ENCODE assay signal across 1 cellular context in the genomic region with DNA sequence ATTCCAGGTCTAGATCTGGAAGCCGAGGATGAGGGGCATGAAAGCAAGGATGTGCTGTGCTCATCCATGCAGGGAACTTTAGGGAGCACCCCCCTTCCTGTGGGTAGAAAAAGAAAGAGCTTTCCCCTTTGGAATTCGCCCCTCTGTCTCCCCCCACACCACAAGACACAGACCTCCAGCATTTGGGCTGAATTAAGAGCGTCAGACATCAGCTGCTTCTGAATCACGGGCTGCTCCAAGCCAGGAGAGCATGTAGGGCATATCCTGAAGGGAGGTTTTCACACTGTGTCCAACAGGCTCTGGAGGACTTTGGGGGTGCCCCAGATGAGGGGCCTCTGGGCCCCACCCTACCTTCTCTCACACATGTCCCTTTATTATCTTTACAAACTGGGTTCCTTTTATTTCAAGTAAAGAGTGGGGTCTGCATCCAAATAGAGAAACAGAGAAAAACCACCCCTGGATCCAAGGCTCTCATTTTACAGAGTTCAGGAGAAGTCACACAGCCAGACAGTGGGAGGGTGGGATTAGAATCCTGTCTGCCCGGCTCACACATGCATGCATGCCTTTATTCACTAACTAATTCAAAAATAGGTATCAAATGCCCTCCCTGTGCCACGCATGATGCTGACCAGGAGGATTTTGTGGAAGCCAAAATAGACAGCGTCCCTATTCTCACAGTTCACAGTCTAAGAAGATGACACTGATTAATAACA.
TF ChIP-seq lines count a peak whose summit lies in the region.

No MANE protein-coding gene starts in this region.

TF ChIP-seq in H1, 55 proteins besides CTCF, POLR2A, EP300 and RAD21:
- TF ChIP-seq YY1 (IDR thresholded peaks at IDR 0.05; ENCODE audit: low read depth, low read length): no peak
- no peak for TF ChIP-seq KDM5A (IDR thresholded peaks at IDR 0.05; ENCODE audit: low read length)
- no peak for TF ChIP-seq POU5F1 (IDR thresholded peaks at IDR 0.05; ENCODE audit: low read depth, low read length)
- TF ChIP-seq, protein P1, sequence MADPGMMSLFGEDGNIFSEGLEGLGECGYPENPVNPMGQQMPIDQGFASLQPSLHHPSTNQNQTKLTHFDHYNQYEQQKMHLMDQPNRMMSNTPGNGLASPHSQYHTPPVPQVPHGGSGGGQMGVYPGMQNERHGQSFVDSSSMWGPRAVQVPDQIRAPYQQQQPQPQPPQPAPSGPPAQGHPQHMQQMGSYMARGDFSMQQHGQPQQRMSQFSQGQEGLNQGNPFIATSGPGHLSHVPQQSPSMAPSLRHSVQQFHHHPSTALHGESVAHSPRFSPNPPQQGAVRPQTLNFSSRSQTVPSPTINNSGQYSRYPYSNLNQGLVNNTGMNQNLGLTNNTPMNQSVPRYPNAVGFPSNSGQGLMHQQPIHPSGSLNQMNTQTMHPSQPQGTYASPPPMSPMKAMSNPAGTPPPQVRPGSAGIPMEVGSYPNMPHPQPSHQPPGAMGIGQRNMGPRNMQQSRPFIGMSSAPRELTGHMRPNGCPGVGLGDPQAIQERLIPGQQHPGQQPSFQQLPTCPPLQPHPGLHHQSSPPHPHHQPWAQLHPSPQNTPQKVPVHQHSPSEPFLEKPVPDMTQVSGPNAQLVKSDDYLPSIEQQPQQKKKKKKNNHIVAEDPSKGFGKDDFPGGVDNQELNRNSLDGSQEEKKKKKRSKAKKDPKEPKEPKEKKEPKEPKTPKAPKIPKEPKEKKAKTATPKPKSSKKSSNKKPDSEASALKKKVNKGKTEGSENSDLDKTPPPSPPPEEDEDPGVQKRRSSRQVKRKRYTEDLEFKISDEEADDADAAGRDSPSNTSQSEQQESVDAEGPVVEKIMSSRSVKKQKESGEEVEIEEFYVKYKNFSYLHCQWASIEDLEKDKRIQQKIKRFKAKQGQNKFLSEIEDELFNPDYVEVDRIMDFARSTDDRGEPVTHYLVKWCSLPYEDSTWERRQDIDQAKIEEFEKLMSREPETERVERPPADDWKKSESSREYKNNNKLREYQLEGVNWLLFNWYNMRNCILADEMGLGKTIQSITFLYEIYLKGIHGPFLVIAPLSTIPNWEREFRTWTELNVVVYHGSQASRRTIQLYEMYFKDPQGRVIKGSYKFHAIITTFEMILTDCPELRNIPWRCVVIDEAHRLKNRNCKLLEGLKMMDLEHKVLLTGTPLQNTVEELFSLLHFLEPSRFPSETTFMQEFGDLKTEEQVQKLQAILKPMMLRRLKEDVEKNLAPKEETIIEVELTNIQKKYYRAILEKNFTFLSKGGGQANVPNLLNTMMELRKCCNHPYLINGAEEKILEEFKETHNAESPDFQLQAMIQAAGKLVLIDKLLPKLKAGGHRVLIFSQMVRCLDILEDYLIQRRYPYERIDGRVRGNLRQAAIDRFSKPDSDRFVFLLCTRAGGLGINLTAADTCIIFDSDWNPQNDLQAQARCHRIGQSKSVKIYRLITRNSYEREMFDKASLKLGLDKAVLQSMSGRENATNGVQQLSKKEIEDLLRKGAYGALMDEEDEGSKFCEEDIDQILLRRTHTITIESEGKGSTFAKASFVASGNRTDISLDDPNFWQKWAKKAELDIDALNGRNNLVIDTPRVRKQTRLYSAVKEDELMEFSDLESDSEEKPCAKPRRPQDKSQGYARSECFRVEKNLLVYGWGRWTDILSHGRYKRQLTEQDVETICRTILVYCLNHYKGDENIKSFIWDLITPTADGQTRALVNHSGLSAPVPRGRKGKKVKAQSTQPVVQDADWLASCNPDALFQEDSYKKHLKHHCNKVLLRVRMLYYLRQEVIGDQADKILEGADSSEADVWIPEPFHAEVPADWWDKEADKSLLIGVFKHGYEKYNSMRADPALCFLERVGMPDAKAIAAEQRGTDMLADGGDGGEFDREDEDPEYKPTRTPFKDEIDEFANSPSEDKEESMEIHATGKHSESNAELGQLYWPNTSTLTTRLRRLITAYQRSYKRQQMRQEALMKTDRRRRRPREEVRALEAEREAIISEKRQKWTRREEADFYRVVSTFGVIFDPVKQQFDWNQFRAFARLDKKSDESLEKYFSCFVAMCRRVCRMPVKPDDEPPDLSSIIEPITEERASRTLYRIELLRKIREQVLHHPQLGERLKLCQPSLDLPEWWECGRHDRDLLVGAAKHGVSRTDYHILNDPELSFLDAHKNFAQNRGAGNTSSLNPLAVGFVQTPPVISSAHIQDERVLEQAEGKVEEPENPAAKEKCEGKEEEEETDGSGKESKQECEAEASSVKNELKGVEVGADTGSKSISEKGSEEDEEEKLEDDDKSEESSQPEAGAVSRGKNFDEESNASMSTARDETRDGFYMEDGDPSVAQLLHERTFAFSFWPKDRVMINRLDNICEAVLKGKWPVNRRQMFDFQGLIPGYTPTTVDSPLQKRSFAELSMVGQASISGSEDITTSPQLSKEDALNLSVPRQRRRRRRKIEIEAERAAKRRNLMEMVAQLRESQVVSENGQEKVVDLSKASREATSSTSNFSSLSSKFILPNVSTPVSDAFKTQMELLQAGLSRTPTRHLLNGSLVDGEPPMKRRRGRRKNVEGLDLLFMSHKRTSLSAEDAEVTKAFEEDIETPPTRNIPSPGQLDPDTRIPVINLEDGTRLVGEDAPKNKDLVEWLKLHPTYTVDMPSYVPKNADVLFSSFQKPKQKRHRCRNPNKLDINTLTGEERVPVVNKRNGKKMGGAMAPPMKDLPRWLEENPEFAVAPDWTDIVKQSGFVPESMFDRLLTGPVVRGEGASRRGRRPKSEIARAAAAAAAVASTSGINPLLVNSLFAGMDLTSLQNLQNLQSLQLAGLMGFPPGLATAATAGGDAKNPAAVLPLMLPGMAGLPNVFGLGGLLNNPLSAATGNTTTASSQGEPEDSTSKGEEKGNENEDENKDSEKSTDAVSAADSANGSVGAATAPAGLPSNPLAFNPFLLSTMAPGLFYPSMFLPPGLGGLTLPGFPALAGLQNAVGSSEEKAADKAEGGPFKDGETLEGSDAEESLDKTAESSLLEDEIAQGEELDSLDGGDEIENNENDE (IDR thresholded peaks at IDR 0.05; ENCODE audit: insufficient replicate concordance, low read length): no peak
- TF ChIP-seq TCF12 (IDR thresholded peaks at IDR 0.05; ENCODE audit: low read depth, low read length): no peak
- no peak for TF ChIP-seq TAF1 (IDR thresholded peaks at IDR 0.05; ENCODE audit: low read depth, low read length)
- TF ChIP-seq, protein P2, sequence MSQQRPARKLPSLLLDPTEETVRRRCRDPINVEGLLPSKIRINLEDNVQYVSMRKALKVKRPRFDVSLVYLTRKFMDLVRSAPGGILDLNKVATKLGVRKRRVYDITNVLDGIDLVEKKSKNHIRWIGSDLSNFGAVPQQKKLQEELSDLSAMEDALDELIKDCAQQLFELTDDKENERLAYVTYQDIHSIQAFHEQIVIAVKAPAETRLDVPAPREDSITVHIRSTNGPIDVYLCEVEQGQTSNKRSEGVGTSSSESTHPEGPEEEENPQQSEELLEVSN (IDR thresholded peaks at IDR 0.05): no peak
- TF ChIP-seq BCL11A (IDR thresholded peaks at IDR 0.05; ENCODE audit: low read depth in 2 of 2, low read length in 2 of 2): no peak
- TF ChIP-seq, protein P3, sequence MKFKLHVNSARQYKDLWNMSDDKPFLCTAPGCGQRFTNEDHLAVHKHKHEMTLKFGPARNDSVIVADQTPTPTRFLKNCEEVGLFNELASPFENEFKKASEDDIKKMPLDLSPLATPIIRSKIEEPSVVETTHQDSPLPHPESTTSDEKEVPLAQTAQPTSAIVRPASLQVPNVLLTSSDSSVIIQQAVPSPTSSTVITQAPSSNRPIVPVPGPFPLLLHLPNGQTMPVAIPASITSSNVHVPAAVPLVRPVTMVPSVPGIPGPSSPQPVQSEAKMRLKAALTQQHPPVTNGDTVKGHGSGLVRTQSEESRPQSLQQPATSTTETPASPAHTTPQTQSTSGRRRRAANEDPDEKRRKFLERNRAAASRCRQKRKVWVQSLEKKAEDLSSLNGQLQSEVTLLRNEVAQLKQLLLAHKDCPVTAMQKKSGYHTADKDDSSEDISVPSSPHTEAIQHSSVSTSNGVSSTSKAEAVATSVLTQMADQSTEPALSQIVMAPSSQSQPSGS (IDR thresholded peaks at IDR 0.05; ENCODE audit: low read length): no peak
